ENCODE assay signal across 9 cellular contexts in genomic region chr10:24866615-24867583, GRCh38.
DNase-seq lines count a peak whose midpoint lies in the region; ATAC-seq, FAIRE-seq and TF ChIP-seq lines count a peak whose summit lies in the region.
"Had no signal": no experiment of that assay in that cellular context is flagged by ENCODE, and none has a peak within 500 bp of the region (broad histone marks: within the 10 kb centered on the region; RNA-seq: fewer than 3 reads in every experiment).

No MANE protein-coding gene starts in this region.

- H3K4me3 ChIP-seq in astrocyte (ENCODE audit: insufficient read depth, low read depth, low read length): peak overlapping the region; percentile 35
- H3K4me3 ChIP-seq in tibial artery: peak overlapping the region; percentile 19 to 41

- H3K27ac Mint-ChIP-seq in activated CD8-positive, alpha-beta memory T cell treated with anti-CD3 and anti-CD28 coated beads, Interleukin-2, amount 10 ng/mL, durations not matched to agents 7 days and 5 days: no peak overlapping the region
- peak overlapping the region; percentile 99 for H3K27ac Mint-ChIP-seq in astrocyte (ENCODE audit: unreplicated experiment)

- H3K4me1 Mint-ChIP-seq in activated CD8-positive, alpha-beta memory T cell treated with anti-CD3 and anti-CD28 coated beads, Interleukin-2, amount 10 ng/mL, durations not matched to agents 7 days and 5 days: peaks cover 41% of the 10 kb centered on the region
- peaks cover 41% of the 10 kb centered on the region for H3K4me1 Mint-ChIP-seq in astrocyte (ENCODE audit: low read depth, unreplicated experiment)

- peaks cover 5% of the 10 kb centered on the region for H3K36me3 Mint-ChIP-seq in activated CD8-positive, alpha-beta memory T cell treated with anti-CD3 and anti-CD28 coated beads, Interleukin-2, amount 10 ng/mL, durations not matched to agents 7 days and 5 days
- H3K36me3 Mint-ChIP-seq in astrocyte (ENCODE audit: low read depth, unreplicated experiment): peaks cover 4% of the 10 kb centered on the region

- H4K20me1 ChIP-seq in astrocyte (ENCODE audit: insufficient read depth, low read length): no peaks in the 10 kb centered on the region

- H3K9ac ChIP-seq in astrocyte (ENCODE audit: low read length): peak overlapping the region; percentile 46

- no peaks in the 10 kb centered on the region for H3K27me3 Mint-ChIP-seq in activated CD8-positive, alpha-beta memory T cell treated with anti-CD3 and anti-CD28 coated beads, Interleukin-2, amount 10 ng/mL, durations not matched to agents 7 days and 5 days
- no peaks in the 10 kb centered on the region for H3K27me3 Mint-ChIP-seq in astrocyte (ENCODE audit: low read depth, unreplicated experiment)

- ATAC-seq in activated CD8-positive, alpha-beta memory T cell treated with anti-CD3 and anti-CD28 coated beads, Interleukin-2, amount 10 ng/mL, durations not matched to agents 7 days and 5 days: peak; percentile 20
- ATAC-seq in HG03439 (IDR thresholded peaks at IDR 0.05; ENCODE audit: unreplicated experiment): no peak

- H3K9me3 ChIP-seq in astrocyte (ENCODE audit: insufficient read depth, low read depth, low read length) (peaks cover 7% of the 10 kb centered on the region), tibial artery (no peaks in the 10 kb centered on the region)

- TF ChIP-seq CTCF in astrocyte (IDR thresholded peaks at IDR 0.05; ENCODE audit: insufficient read depth, low read depth, low read length): no peak
- no peak for TF ChIP-seq CTCF in tibial artery (IDR thresholded peaks at IDR 0.05)

- intact Hi-C loops in tibial artery (cut with DNase I; ENCODE audit: low total_unique reads): no loop called here

- H3K4me1 ChIP-seq in astrocyte (ENCODE audit: insufficient read depth, low read length): peaks cover 37% of the 10 kb centered on the region
- H3K4me1 ChIP-seq in tibial artery: peaks cover 0 to 18% (median 4%) of the 10 kb centered on the region in 4 donors

- in situ Hi-C loops in KBM-7 (cut with MboI; ENCODE audit: low pct_unique_long_range_greater_than_20kb, low sequenced_read_pairs): no loop called here

- no peaks in the 10 kb centered on the region for H3K27me3 ChIP-seq in astrocyte (ENCODE audit: insufficient read depth, low read length)
- H3K27me3 ChIP-seq in tibial artery: no peaks in the 10 kb centered on the region

- H3K4me3 Mint-ChIP-seq in activated CD8-positive, alpha-beta memory T cell treated with anti-CD3 and anti-CD28 coated beads, Interleukin-2, amount 10 ng/mL, durations not matched to agents 7 days and 5 days: no peak overlapping the region
- peak overlapping the region; percentile 5 for H3K4me3 Mint-ChIP-seq in astrocyte (ENCODE audit: unreplicated experiment)

- FAIRE-seq in astrocyte (lab: Jason Lieb, UNC): no peak
- peak; percentile 82 for FAIRE-seq in islet of Langerhans (lab: Jason Lieb, UNC)
- FAIRE-seq: G401.6 had no signal

- H3K27ac ChIP-seq in astrocyte (ENCODE audit: low read depth, low read length): peak overlapping the region; percentile 50
- H3K27ac ChIP-seq in tibial artery: peak overlapping the region; percentile 3 to 46

- H3K4me2 ChIP-seq in astrocyte (ENCODE audit: low read length): peak overlapping the region; percentile 80

- CTCF ChIA-PET in activated CD8-positive, alpha-beta memory T cell treated with anti-CD3 and anti-CD28 coated beads, Interleukin-2, amount 10 ng/mL, durations not matched to agents 7 days and 5 days (lab: Charles Lee): interaction anchor here (0.6 kb wide), 1 partner anchor 1265 kb away, joined by 3 read pairs; no protein-coding TSS in a partner anchor

- DNase-seq in activated CD8-positive, alpha-beta memory T cell treated with anti-CD3 and anti-CD28 coated beads, Interleukin-2, amount 10 ng/mL, durations not matched to agents 7 days and 5 days: no peak
- DNase-seq in activated CD8-positive, alpha-beta memory T cell treated with anti-CD3 and anti-CD28 coated beads, Interleukin-2, amount 50 U/mL, for 4 hours: no peak
- DNase-seq in astrocyte (ENCODE audit: low read depth): peak; percentile 88
- DNase-seq in tibial artery: peak; percentile 65 to 77
- no peak for DNase-seq in LoVo (ENCODE audit: low spot score)
- no peak for DNase-seq in KBM-7

- H3K9me3 Mint-ChIP-seq in activated CD8-positive, alpha-beta memory T cell treated with anti-CD3 and anti-CD28 coated beads, Interleukin-2, amount 10 ng/mL, durations not matched to agents 7 days and 5 days (ENCODE audit: low read depth): peaks cover 2% of the 10 kb centered on the region
- H3K9me3 Mint-ChIP-seq in astrocyte (ENCODE audit: unreplicated experiment): no peaks in the 10 kb centered on the region

- H2AFZ ChIP-seq in astrocyte (ENCODE audit: low read depth, low read length): peak overlapping the region; percentile 62

- no peaks in the 10 kb centered on the region for H3K36me3 ChIP-seq in astrocyte (ENCODE audit: insufficient read depth, low read length)
- no peaks in the 10 kb centered on the region for H3K36me3 ChIP-seq in tibial artery

- H3K79me2 ChIP-seq in astrocyte (ENCODE audit: insufficient read depth, low read length): no peaks in the 10 kb centered on the region

Comparison
In these comparisons a context has a peak if more than half of its experiments do, and no peak if none do; other contexts are left out.
1. DNase-seq: peak in astrocyte (single experiment) and tibial artery (2 of 2); none in activated CD8-positive, alpha-beta memory T cell treated with anti-CD3 and anti-CD28 coated beads, Interleukin-2, amount 10 ng/mL, durations not matched to agents 7 days and 5 days (single experiment), activated CD8-positive, alpha-beta memory T cell treated with anti-CD3 and anti-CD28 coated beads, Interleukin-2, amount 50 U/mL, for 4 hours (single experiment), LoVo (single experiment) and KBM-7 (single experiment).